31 cellular contexts compared by ENCODE assay signal in the genomic region with DNA sequence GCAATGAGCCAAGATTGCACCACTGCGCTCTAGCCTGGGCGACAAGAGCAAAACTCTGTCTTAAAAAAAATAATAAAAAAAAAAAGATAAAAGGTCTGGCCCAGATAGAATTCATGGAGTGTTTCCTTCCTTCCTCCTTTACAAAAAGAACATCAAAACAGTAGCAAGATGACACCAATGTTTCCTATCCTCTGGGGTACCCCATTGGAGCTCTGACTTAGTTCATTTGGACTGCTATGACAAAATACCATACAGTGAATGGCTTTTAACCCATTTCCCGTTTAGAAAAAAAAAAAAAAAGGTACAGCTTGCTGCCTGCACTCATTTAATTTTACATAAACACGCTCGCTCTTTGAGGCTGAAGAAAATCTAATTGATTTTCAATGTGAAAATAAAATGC.
DNase-seq lines count a peak whose midpoint lies in the region; FAIRE-seq and TF ChIP-seq lines count a peak whose summit lies in the region.
"Had no signal": no experiment of that assay in that cellular context is flagged by ENCODE, and none has a peak within 500 bp of the region (broad histone marks: within the 10 kb centered on the region; RNA-seq: fewer than 3 reads in every experiment).

No MANE protein-coding gene starts in this region.

- H3K4me3 ChIP-seq in Karpas-422 (ENCODE audit: low read length) (no peak overlapping the region), endothelial cell of umbilical vein (replicated peaks in 1 of 3; ENCODE audit: insufficient read depth in 1 of 3, low read depth in 1 of 3, low read length in 3 of 3) (no peak overlapping the region), tibial nerve (no peak overlapping the region)
- H3K4me3 ChIP-seq: A549; BLaER1; BLaER1 treated with 17β-estradiol and CSF1 and Interleukin-3, amounts not matched to agents 10 nM and 100 nM had no signal

- no peaks in the 10 kb centered on the region for H3K9me2 ChIP-seq in Karpas-422 (replicated peaks; ENCODE audit: insufficient read depth, low read length)

- H3K79me2 ChIP-seq in Karpas-422 (ENCODE audit: low read length), result no peaks in the 10 kb centered on the region
- no peaks in the 10 kb centered on the region for H3K79me2 ChIP-seq in endothelial cell of umbilical vein (ENCODE audit: control insufficient read depth, insufficient read depth, low read length)

- intact Hi-C loops in endothelial cell of umbilical vein (cut with micrococcal nuclease), result no loop called here

- no peak overlapping the region for H3K9ac ChIP-seq in Karpas-422 (ENCODE audit: low read length)
- H3K9ac ChIP-seq in endothelial cell of umbilical vein (replicated peaks; ENCODE audit: extremely low read depth, insufficient read depth, low read length), result no peak overlapping the region
- H3K9ac ChIP-seq: BLaER1; BLaER1 treated with 17β-estradiol and CSF1 and Interleukin-3, amounts not matched to agents 10 nM and 100 nM had no signal

- POLR2A ChIA-PET in endothelial cell of umbilical vein (lab: Charles Lee), result no interaction called here

- no peak overlapping the region for H2AFZ ChIP-seq in Karpas-422 (ENCODE audit: low read length)
- no peak overlapping the region for H2AFZ ChIP-seq in endothelial cell of umbilical vein (ENCODE audit: low read depth, low read length)

- FAIRE-seq in endothelial cell of umbilical vein (lab: Jason Lieb, UNC), result peak; percentile 56
- FAIRE-seq: A204.1, D721Med had no signal

- no peak overlapping the region for H3K4me2 ChIP-seq in Karpas-422 (ENCODE audit: low read depth, low read length, poor library complexity, severe bottlenecking)
- H3K4me2 ChIP-seq in endothelial cell of umbilical vein (ENCODE audit: insufficient read depth, low read length), result no peak overlapping the region
- H3K4me2 ChIP-seq: A549; BLaER1; BLaER1 treated with 17β-estradiol and CSF1 and Interleukin-3, amounts not matched to agents 10 nM and 100 nM had no signal

- no peaks in the 10 kb centered on the region for H3K9me1 ChIP-seq in endothelial cell of umbilical vein (replicated peaks; ENCODE audit: control insufficient read depth, extremely low read depth, insufficient read depth, low read length)

- H3K27me3 ChIP-seq in Karpas-422 (ENCODE audit: low read length) (no peaks in the 10 kb centered on the region), endothelial cell of umbilical vein (ENCODE audit: control insufficient read depth in 2 of 2, insufficient read depth in 2 of 2, low read length in 2 of 2) (peaks cover 0 to 2% of the 10 kb centered on the region in 2 experiments), tibial nerve (peaks cover 0 to 26% of the 10 kb centered on the region in 2 donors)
- H3K27me3 ChIP-seq: BLaER1; BLaER1 treated with 17β-estradiol and CSF1 and Interleukin-3, amounts not matched to agents 10 nM and 100 nM had no signal

- no peak for TF ChIP-seq EP300 in tibial nerve (IDR thresholded peaks at IDR 0.05)

- H4K20me1 ChIP-seq in Karpas-422 (ENCODE audit: insufficient read depth, low read depth, low read length) (no peaks in the 10 kb centered on the region), endothelial cell of umbilical vein (replicated peaks; ENCODE audit: control insufficient read depth, extremely low read depth, insufficient read depth, low read length) (no peaks in the 10 kb centered on the region)
- H4K20me1 ChIP-seq: BLaER1 had no signal

- H3K27ac ChIP-seq in Karpas-422 (ENCODE audit: low read length) (no peak overlapping the region), endothelial cell of umbilical vein (ENCODE audit: insufficient read depth, low read depth, low read length) (no peak overlapping the region), tibial nerve (no peak overlapping the region)
- H3K27ac ChIP-seq: 22Rv1; A549; BLaER1; BLaER1 treated with 17β-estradiol and CSF1 and Interleukin-3, amounts not matched to agents 10 nM and 100 nM; C4-2B had no signal

- WGBS in tibial nerve, 2 donors, result 78 to 82% methylated on average over 5 of the region's 5 CpGs

- no TSS peak for BruUV-seq in endothelial cell of umbilical vein (replicated peaks; lab: Mats Ljungman, UMichigan)

- CTCF ChIA-PET in endothelial cell of umbilical vein (lab: Charles Lee), result interaction anchor here (2.5 kb wide), 1 partner anchor 8 kb away, joined by 10 read pairs; no protein-coding TSS in a partner anchor

- no peaks in the 10 kb centered on the region for H3K9me3 ChIP-seq in Karpas-422 (ENCODE audit: low read length)
- no peaks in the 10 kb centered on the region for H3K9me3 ChIP-seq in endothelial cell of umbilical vein (replicated peaks; ENCODE audit: control insufficient read depth, insufficient read depth, low read length)
- H3K9me3 ChIP-seq in tibial nerve, result no peaks in the 10 kb centered on the region
- H3K9me3 ChIP-seq: A549; BE2C; BLaER1; BLaER1 treated with 17β-estradiol and CSF1 and Interleukin-3, amounts not matched to agents 10 nM and 100 nM; Caco-2 had no signal

- DNase-seq in Karpas-422 (peak; percentile 32), endothelial cell of umbilical vein (ENCODE audit: low read depth, low spot score) (no peak), GM20000 (ENCODE audit: low spot score) (no peak), tibial nerve (ENCODE audit: low spot score in 2 of 2) (no peak)
- DNase-seq: 8988T; ACHN; AML-193; BE2C; C1 segment of cervical spinal cord; Caco-2; Calu3; CD4-positive, alpha-beta memory T cell; CD4-positive, alpha-beta T cell; CD4-positive, CD25-positive, alpha-beta regulatory T cell; CD8-positive, alpha-beta memory T cell; CD8-positive, alpha-beta T cell; COR-L47; DMS 273 treated with DMSO at 0.1 percent for 48 hours; DMS153; DMS53; DMS79; DMS79 treated with DMSO at 0.1 percent for 48 hours; DND-41; EL had no signal

- H3K4me1 ChIP-seq in Karpas-422 (ENCODE audit: low read length), result peaks cover 5% of the 10 kb centered on the region
- no peaks in the 10 kb centered on the region for H3K4me1 ChIP-seq in endothelial cell of umbilical vein (ENCODE audit: control insufficient read depth, extremely low read depth, insufficient read depth, low read length)
- no peaks in the 10 kb centered on the region for H3K4me1 ChIP-seq in tibial nerve
- H3K4me1 ChIP-seq: A549, BE2C, Caco-2 had no signal

- H3K36me3 ChIP-seq in Karpas-422 (ENCODE audit: insufficient read depth, low read length) (no peaks in the 10 kb centered on the region), endothelial cell of umbilical vein (ENCODE audit: control insufficient read depth in 2 of 2, extremely low read depth in 1 of 2, insufficient read depth in 2 of 2, low read length in 2 of 2) (no peaks in the 10 kb centered on the region), tibial nerve (no peaks in the 10 kb centered on the region)
- H3K36me3 ChIP-seq: BE2C; BLaER1; BLaER1 treated with 17β-estradiol and CSF1 and Interleukin-3, amounts not matched to agents 10 nM and 100 nM had no signal

- dilution Hi-C loops in endothelial cell of umbilical vein (cut with MboI; ENCODE audit: extremely low pct_ligation_motif_present, low sequenced_read_pairs), result no loop called here

- TF ChIP-seq POLR2A in endothelial cell of umbilical vein (IDR thresholded peaks at IDR 0.05; ENCODE audit: low read depth, low read length) (no peak), tibial nerve (IDR thresholded peaks at IDR 0.05) (no peak)

- TF ChIP-seq CTCF in endothelial cell of umbilical vein (IDR thresholded peaks at IDR 0.05; ENCODE audit: extremely low read depth in 1 of 2, insufficient read depth in 1 of 2, low read depth in 1 of 2, low read length in 2 of 2) (no peak), GM20000 (IDR thresholded peaks at IDR 0.05; ENCODE audit: extremely low read depth, missing control alignments) (no peak), tibial nerve (IDR thresholded peaks at IDR 0.05) (no peak)

TF ChIP-seq in endothelial cell of umbilical vein, 7 proteins besides CTCF, POLR2A, EP300 and RAD21:
- TF ChIP-seq GATA2 (IDR thresholded peaks at IDR 0.05; ENCODE audit: insufficient read depth, insufficient read length, low read depth, low read length) (no peak), POLR2AphosphoS5 (IDR thresholded peaks at IDR 0.05; ENCODE audit: insufficient read depth, low read depth, low read length) (no peak), FOS (IDR thresholded peaks at IDR 0.05; ENCODE audit: borderline replicate concordance, insufficient read depth, low read length) (no peak), MYC (IDR thresholded peaks at IDR 0.05; ENCODE audit: low read depth, low read length) (no peak), EZH2 (IDR thresholded peaks at IDR 0.05; ENCODE audit: borderline replicate concordance, low read depth, low read length, severe bottlenecking) (no peak)
- TF ChIP-seq, protein P1, sequence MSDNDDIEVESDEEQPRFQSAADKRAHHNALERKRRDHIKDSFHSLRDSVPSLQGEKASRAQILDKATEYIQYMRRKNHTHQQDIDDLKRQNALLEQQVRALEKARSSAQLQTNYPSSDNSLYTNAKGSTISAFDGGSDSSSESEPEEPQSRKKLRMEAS (IDR thresholded peaks at IDR 0.05; ENCODE audit: insufficient read depth, insufficient read length), result no peak
